In genomic region chr7:67018940-67019339, GRCh38 we compare ENCODE assay signal across 14 cellular contexts. TPM values are rescaled to one million over a fixed set of nuclear protein-coding genes. Genes with fewer than 3 reads are reported as not detected.
DNase-seq lines count a peak whose midpoint lies in the region; ATAC-seq lines count a peak whose summit lies in the region.
"Had no signal": no experiment of that assay in that cellular context is flagged by ENCODE, and none has a peak within 500 bp of the region (broad histone marks: within the 10 kb centered on the region; RNA-seq: fewer than 3 reads in every experiment).

No MANE protein-coding gene starts in this region.

- CTCF ChIA-PET in activated naive CD4-positive, alpha-beta T cell treated with anti-CD3 and anti-CD28 coated beads, Interleukin-2, amount 10 ng/mL, durations not matched to agents 7 days and 5 days (lab: Charles Lee) = no interaction called here

- H3K9me3 Mint-ChIP-seq in activated naive CD4-positive, alpha-beta T cell treated with anti-CD3 and anti-CD28 coated beads, Interleukin-2, amount 10 ng/mL, durations not matched to agents 7 days and 5 days = no peaks in the 10 kb centered on the region
- no peaks in the 10 kb centered on the region for H3K9me3 Mint-ChIP-seq in activated T-helper 17 cell treated with anti-CD3 and anti-CD28 coated beads, Interleukin-2, amount 50 U/mL, for 72 hours
- no peaks in the 10 kb centered on the region for H3K9me3 Mint-ChIP-seq in stimulated activated naive CD8-positive, alpha-beta T cell treated with anti-CD3 and anti-CD28 coated beads, Interleukin-15, amount 100 ng/mL, for 72 hours
- H3K9me3 Mint-ChIP-seq: CD8-positive, alpha-beta memory T cell had no signal

- peak; percentile 30 for ATAC-seq in activated T-helper 17 cell treated with anti-CD3 and anti-CD28 coated beads, Interleukin-2, amount 50 U/mL, for 72 hours (replicated peaks)
- no peak for ATAC-seq in GM21447 (IDR thresholded peaks at IDR 0.05; ENCODE audit: unreplicated experiment)
- no peak for ATAC-seq in stimulated activated naive CD8-positive, alpha-beta T cell treated with anti-CD3 and anti-CD28 coated beads, Interleukin-15, amount 100 ng/mL, for 72 hours

- no peak for DNase-seq in activated naive CD4-positive, alpha-beta T cell treated with anti-CD3 and anti-CD28 coated beads, Interleukin-2, amount 10 ng/mL, durations not matched to agents 7 days and 5 days
- no peak for DNase-seq in activated naive CD4-positive, alpha-beta T cell treated with Interleukin-2 at 50 U/mL for 16 hours
- DNase-seq in KBM-7 = peak; percentile 32
- DNase-seq in stimulated activated CD8-positive, alpha-beta memory T cell treated with anti-CD3 and anti-CD28 coated beads, Interleukin-4, amount 100 ng/mL, for 48 hours = peak; percentile 37
- DNase-seq in stimulated activated naive CD8-positive, alpha-beta T cell treated with anti-CD3 and anti-CD28 coated beads, Interleukin-15, amount 100 ng/mL, for 72 hours = no peak
- DNase-seq: BE2C; CD8-positive, alpha-beta memory T cell; HCEC 1CT; IMR-90; NCI-H1436 treated with DMSO at 0.1 percent for 48 hours; NCI-H2227 treated with DMSO at 0.1 percent for 48 hours; NK-92 treated with Interleukin-12 subunit alpha and Interleukin-12 subunit beta, amount 100 ng/mL, for 24 hours had no signal

- in situ Hi-C loops in KBM-7 (cut with MboI; ENCODE audit: low pct_unique_long_range_greater_than_20kb, low sequenced_read_pairs) = no loop called here

- H3K4me3 Mint-ChIP-seq in activated naive CD4-positive, alpha-beta T cell treated with anti-CD3 and anti-CD28 coated beads, Interleukin-2, amount 10 ng/mL, durations not matched to agents 7 days and 5 days = no peak overlapping the region
- no peak overlapping the region for H3K4me3 Mint-ChIP-seq in activated T-helper 17 cell treated with anti-CD3 and anti-CD28 coated beads, Interleukin-2, amount 50 U/mL, for 72 hours
- no peak overlapping the region for H3K4me3 Mint-ChIP-seq in stimulated activated naive CD8-positive, alpha-beta T cell treated with anti-CD3 and anti-CD28 coated beads, Interleukin-15, amount 100 ng/mL, for 72 hours
- H3K4me3 Mint-ChIP-seq: CD8-positive, alpha-beta memory T cell had no signal

- no peaks in the 10 kb centered on the region for H3K27me3 Mint-ChIP-seq in activated naive CD4-positive, alpha-beta T cell treated with anti-CD3 and anti-CD28 coated beads, Interleukin-2, amount 10 ng/mL, durations not matched to agents 7 days and 5 days
- no peaks in the 10 kb centered on the region for H3K27me3 Mint-ChIP-seq in activated T-helper 17 cell treated with anti-CD3 and anti-CD28 coated beads, Interleukin-2, amount 50 U/mL, for 72 hours
- no peaks in the 10 kb centered on the region for H3K27me3 Mint-ChIP-seq in stimulated activated naive CD8-positive, alpha-beta T cell treated with anti-CD3 and anti-CD28 coated beads, Interleukin-15, amount 100 ng/mL, for 72 hours
- H3K27me3 Mint-ChIP-seq: CD8-positive, alpha-beta memory T cell had no signal

- peaks cover 33% of the 10 kb centered on the region for H3K36me3 Mint-ChIP-seq in activated naive CD4-positive, alpha-beta T cell treated with anti-CD3 and anti-CD28 coated beads, Interleukin-2, amount 10 ng/mL, durations not matched to agents 7 days and 5 days
- H3K36me3 Mint-ChIP-seq in activated T-helper 17 cell treated with anti-CD3 and anti-CD28 coated beads, Interleukin-2, amount 50 U/mL, for 72 hours (ENCODE audit: low read depth) = peaks cover 95% of the 10 kb centered on the region

- peak overlapping the region; percentile 39 for H3K27ac Mint-ChIP-seq in activated naive CD4-positive, alpha-beta T cell treated with anti-CD3 and anti-CD28 coated beads, Interleukin-2, amount 10 ng/mL, durations not matched to agents 7 days and 5 days
- H3K27ac Mint-ChIP-seq in activated T-helper 17 cell treated with anti-CD3 and anti-CD28 coated beads, Interleukin-2, amount 50 U/mL, for 72 hours = peak overlapping the region; percentile 66
- H3K27ac Mint-ChIP-seq in stimulated activated naive CD8-positive, alpha-beta T cell treated with anti-CD3 and anti-CD28 coated beads, Interleukin-15, amount 100 ng/mL, for 72 hours = no peak overlapping the region

- peaks cover 7% of the 10 kb centered on the region for H3K4me1 Mint-ChIP-seq in activated naive CD4-positive, alpha-beta T cell treated with anti-CD3 and anti-CD28 coated beads, Interleukin-2, amount 10 ng/mL, durations not matched to agents 7 days and 5 days
- H3K4me1 Mint-ChIP-seq in activated T-helper 17 cell treated with anti-CD3 and anti-CD28 coated beads, Interleukin-2, amount 50 U/mL, for 72 hours = no peaks in the 10 kb centered on the region
- no peaks in the 10 kb centered on the region for H3K4me1 Mint-ChIP-seq in stimulated activated naive CD8-positive, alpha-beta T cell treated with anti-CD3 and anti-CD28 coated beads, Interleukin-15, amount 100 ng/mL, for 72 hours

RNA-seq across cellular contexts. Expression of gene TYW1, which starts 22.3 kb away (rescaled TPM):
- total RNA-seq in activated T-helper 17 cell treated with anti-CD3 and anti-CD28 coated beads, Interleukin-2, amount 50 U/mL, for 72 hours = 10 to 100 TPM; 11.1 to 16.2 TPM

RNA-seq across cellular contexts. Expression of gene SBDS, which starts 23.6 kb away (rescaled TPM):
- total RNA-seq in activated T-helper 17 cell treated with anti-CD3 and anti-CD28 coated beads, Interleukin-2, amount 50 U/mL, for 72 hours = 10 to 100 TPM; 35.7 to 60.6 TPM

Comparison
In these comparisons a context has a peak if more than half of its experiments do, and no peak if none do; other contexts are left out.
1. DNase-seq: peak in KBM-7 (single experiment) and stimulated activated CD8-positive, alpha-beta memory T cell treated with anti-CD3 and anti-CD28 coated beads, Interleukin-4, amount 100 ng/mL, for 48 hours (single experiment); none in activated naive CD4-positive, alpha-beta T cell treated with anti-CD3 and anti-CD28 coated beads, Interleukin-2, amount 10 ng/mL, durations not matched to agents 7 days and 5 days (single experiment), activated naive CD4-positive, alpha-beta T cell treated with Interleukin-2 at 50 U/mL for 16 hours (single experiment) and stimulated activated naive CD8-positive, alpha-beta T cell treated with anti-CD3 and anti-CD28 coated beads, Interleukin-15, amount 100 ng/mL, for 72 hours (0 of 2).
2. H3K27ac Mint-ChIP-seq: peak in activated naive CD4-positive, alpha-beta T cell treated with anti-CD3 and anti-CD28 coated beads, Interleukin-2, amount 10 ng/mL, durations not matched to agents 7 days and 5 days (single experiment) and activated T-helper 17 cell treated with anti-CD3 and anti-CD28 coated beads, Interleukin-2, amount 50 U/mL, for 72 hours (single experiment); none in stimulated activated naive CD8-positive, alpha-beta T cell treated with anti-CD3 and anti-CD28 coated beads, Interleukin-15, amount 100 ng/mL, for 72 hours (0 of 2).